ENCODE assay signal across 25 cellular contexts in the genomic region with DNA sequence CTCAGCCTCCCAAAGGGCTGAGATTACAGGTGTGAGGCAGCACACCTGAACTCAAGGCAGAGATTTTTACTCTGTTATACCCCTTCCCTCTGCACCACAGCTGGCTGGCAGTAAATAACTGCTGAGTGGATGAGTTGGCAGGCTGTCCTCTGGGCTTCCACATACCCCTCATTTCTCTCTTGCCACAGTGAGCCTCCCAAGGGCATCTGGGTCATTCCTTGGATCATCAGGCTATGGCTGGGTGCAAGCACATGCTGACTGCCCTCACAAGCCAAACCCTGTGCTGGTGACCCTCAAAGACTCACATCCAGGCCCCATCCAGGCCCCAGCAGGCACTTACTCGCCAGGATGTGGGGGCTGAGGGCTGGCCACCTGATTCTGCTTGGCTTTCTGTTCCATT. TPM values are rescaled to one million over a fixed set of nuclear protein-coding genes. Genes with fewer than 3 reads are reported as not detected.
"Had no signal": no experiment of that assay in that cellular context is flagged by ENCODE, and none has a peak within 500 bp of the region (broad histone marks: within the 10 kb centered on the region; RNA-seq: fewer than 3 reads in every experiment).

No MANE protein-coding gene starts in this region.

- H3K4me3 Mint-ChIP-seq: activated CD8-positive, alpha-beta memory T cell treated with anti-CD3 and anti-CD28 coated beads, Interleukin-2, amount 10 ng/mL, durations not matched to agents 7 days and 5 days; activated CD8-positive, alpha-beta T cell treated with anti-CD3 and anti-CD28 coated beads, Interleukin-2, amount 10 ng/mL, durations not matched to agents 7 days and 5 days; activated naive CD4-positive, alpha-beta T cell treated with anti-CD3 and anti-CD28 coated beads, Interleukin-2, amount 10 ng/mL, durations not matched to agents 7 days and 5 days; mesothelial cell of epicardium; WTC11 had no signal

- H3K9me3 Mint-ChIP-seq: activated naive CD4-positive, alpha-beta T cell treated with anti-CD3 and anti-CD28 coated beads, Interleukin-2, amount 10 ng/mL, durations not matched to agents 7 days and 5 days; mesothelial cell of epicardium; WTC11 had no signal

- ATAC-seq: activated CD8-positive, alpha-beta memory T cell treated with anti-CD3 and anti-CD28 coated beads, Interleukin-2, amount 10 ng/mL, durations not matched to agents 7 days and 5 days; activated CD8-positive, alpha-beta T cell treated with anti-CD3 and anti-CD28 coated beads, Interleukin-2, amount 10 ng/mL, durations not matched to agents 7 days and 5 days; esophagus mucosa; left lung; naive thymus-derived CD4-positive, alpha-beta T cell; sciatic nerve; upper lobe of right lung had no signal

- H3K4me2 ChIP-seq: smooth muscle cell had no signal

- DNase-seq: activated CD4-positive, alpha-beta T cell treated with anti-CD3 and anti-CD28 coated beads for 1 hour; activated CD8-positive, alpha-beta memory T cell treated with anti-CD3 and anti-CD28 coated beads, Interleukin-2, amount 10 ng/mL, durations not matched to agents 7 days and 5 days; activated CD8-positive, alpha-beta T cell treated with anti-CD3 and anti-CD28 coated beads, Interleukin-2, amount 10 ng/mL, durations not matched to agents 7 days and 5 days; activated effector memory CD4-positive, alpha-beta T cell treated with anti-CD3 and anti-CD28 coated beads, Interleukin-2, amount 50 U/mL, for 16 hours; activated naive CD4-positive, alpha-beta T cell treated with anti-CD3 and anti-CD28 coated beads, Interleukin-2, amount 10 ng/mL, durations not matched to agents 7 days and 5 days; amniotic stem cell; central memory CD4-positive, alpha-beta T cell; left lung; mammary epithelial cell; naive thymus-derived CD4-positive, alpha-beta T cell; ovary; stimulated activated CD4-positive, alpha-beta T cell treated with anti-CD3 and anti-CD28 coated beads, Interleukin-2, amount 100 ng/mL, for 24 hours; stimulated activated naive CD4-positive, alpha-beta T cell; T-helper 2 cell; tibial artery; upper lobe of right lung had no signal

- H3K27me3 Mint-ChIP-seq: activated CD8-positive, alpha-beta memory T cell treated with anti-CD3 and anti-CD28 coated beads, Interleukin-2, amount 10 ng/mL, durations not matched to agents 7 days and 5 days; activated naive CD4-positive, alpha-beta T cell treated with anti-CD3 and anti-CD28 coated beads, Interleukin-2, amount 10 ng/mL, durations not matched to agents 7 days and 5 days; naive thymus-derived CD4-positive, alpha-beta T cell; progenitor cell of endocrine pancreas had no signal

- H3K27ac Mint-ChIP-seq: activated CD8-positive, alpha-beta T cell treated with anti-CD3 and anti-CD28 coated beads, Interleukin-2, amount 10 ng/mL, durations not matched to agents 7 days and 5 days; mesothelial cell of epicardium; WTC11 had no signal

- FAIRE-seq: islet of Langerhans had no signal

- H3K36me3 ChIP-seq: ovary had no signal

- H3K27ac ChIP-seq: left lung, ovary, suprapubic skin, tibial artery, upper lobe of right lung had no signal

- H3K4me3 ChIP-seq: left lung, ovary, smooth muscle cell, suprapubic skin, tibial artery, upper lobe of right lung had no signal

- H3K27me3 ChIP-seq: left lung, ovary, suprapubic skin, tibial artery, upper lobe of right lung had no signal

- H3K9me3 ChIP-seq: left lung, ovary, suprapubic skin, tibial artery, upper lobe of right lung had no signal

RNA-seq across cellular contexts. Expression of a gene that starts 43.0 kb away (rescaled TPM):
- total RNA-seq: activated CD8-positive, alpha-beta memory T cell treated with anti-CD3 and anti-CD28 coated beads, Interleukin-2, amount 10 ng/mL, durations not matched to agents 7 days and 5 days; activated CD8-positive, alpha-beta T cell treated with anti-CD3 and anti-CD28 coated beads, Interleukin-2, amount 10 ng/mL, durations not matched to agents 7 days and 5 days; esophagus mucosa; mammary epithelial cell had no signal
- polyA plus RNA-seq: mammary epithelial cell; naive thymus-derived CD4-positive, alpha-beta T cell; neural cell had no signal
